In the genomic region with DNA sequence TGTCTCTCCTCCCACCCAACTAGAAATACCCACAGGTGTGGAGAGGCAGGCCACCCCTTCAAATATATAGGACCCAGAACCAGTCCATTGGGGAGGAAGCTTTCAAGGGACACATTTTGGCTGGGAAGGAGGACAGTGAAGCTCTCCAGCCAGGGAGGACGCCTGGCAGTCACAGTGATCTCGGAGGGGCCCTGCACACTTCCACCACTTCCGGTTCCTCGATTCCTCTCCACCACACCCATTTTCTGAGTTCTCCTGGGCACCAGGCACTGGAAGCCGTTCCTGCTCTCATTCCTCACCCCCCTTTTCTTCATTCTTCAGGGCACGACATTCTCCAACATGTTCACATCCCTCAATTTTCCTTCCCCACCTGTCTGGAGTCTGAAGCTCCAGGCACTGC, we compare ENCODE assay signal across 10 cellular contexts.
A peak's percentile ranks its signal among the peaks of the same experiment; 100 is the strongest.
DNase-seq lines count a peak whose midpoint lies in the region; ATAC-seq and TF ChIP-seq lines count a peak whose summit lies in the region.
"Had no signal": no experiment of that assay in that cellular context is flagged by ENCODE, and none has a peak within 500 bp of the region (broad histone marks: within the 10 kb centered on the region; RNA-seq: fewer than 3 reads in every experiment).

No MANE protein-coding gene starts in this region.

- DNase-seq in activated effector memory CD4-positive, alpha-beta T cell treated with anti-CD3 and anti-CD28 coated beads, Interleukin-2, amount 50 U/mL, for 16 hours, result peak; percentile 74
- no peak for DNase-seq in activated effector memory CD4-positive, alpha-beta T cell treated with Interleukin-2 at 50 U/mL for 16 hours
- DNase-seq in coronary artery (ENCODE audit: low spot score) (no peak), AG08396 (ENCODE audit: low spot score) (no peak)
- peak in 1 of 2 donors; percentile 44 for DNase-seq in stimulated activated naive CD8-positive, alpha-beta T cell treated with anti-CD3 and anti-CD28 coated beads, Interleukin-15, amount 100 ng/mL, for 72 hours
- DNase-seq in central memory CD4-positive, alpha-beta T cell, result no peak
- DNase-seq: brain microvascular endothelial cell, NCI-H82 had no signal

- peaks cover 10% of the 10 kb centered on the region for H3K79me2 ChIP-seq in OCI-LY1 (ENCODE audit: insufficient read depth, low read length)

- H3K9ac ChIP-seq in OCI-LY1 (ENCODE audit: low read length), result peak overlapping the region; percentile 54

- no peaks in the 10 kb centered on the region for H3K9me3 ChIP-seq in OCI-LY1 (ENCODE audit: low read length)

- no peaks in the 10 kb centered on the region for H3K27me3 ChIP-seq in OCI-LY1 (ENCODE audit: insufficient read depth, low read length)

- H3K9me2 ChIP-seq in OCI-LY1 (ENCODE audit: low read depth, low read length), result no peaks in the 10 kb centered on the region

- no peak overlapping the region for H2AFZ ChIP-seq in OCI-LY1 (ENCODE audit: low read length)

- peak overlapping the region; percentile 86 to 92 for H3K4me3 Mint-ChIP-seq in stimulated activated naive CD8-positive, alpha-beta T cell treated with anti-CD3 and anti-CD28 coated beads, Interleukin-15, amount 100 ng/mL, for 72 hours

- H3K27ac Mint-ChIP-seq in stimulated activated naive CD8-positive, alpha-beta T cell treated with anti-CD3 and anti-CD28 coated beads, Interleukin-15, amount 100 ng/mL, for 72 hours, result peak overlapping the region; percentile 94 to 95

- H3K4me1 Mint-ChIP-seq in stimulated activated naive CD8-positive, alpha-beta T cell treated with anti-CD3 and anti-CD28 coated beads, Interleukin-15, amount 100 ng/mL, for 72 hours, result peaks cover 76% of the 10 kb centered on the region

- peaks cover 3% of the 10 kb centered on the region for H3F3A ChIP-seq in OCI-LY1 (ENCODE audit: insufficient read depth, low read length)

- H3K27ac ChIP-seq in OCI-LY1 (ENCODE audit: low read depth, low read length, poor library complexity, severe bottlenecking) (peak overlapping the region; percentile 91), coronary artery (peak overlapping the region in 1 of 2 donors; percentile 73)
- H3K27ac ChIP-seq: brain microvascular endothelial cell had no signal

- H3K4me2 ChIP-seq in OCI-LY1 (ENCODE audit: low read length), result peak overlapping the region; percentile 64

- H3K27me3 Mint-ChIP-seq in stimulated activated naive CD8-positive, alpha-beta T cell treated with anti-CD3 and anti-CD28 coated beads, Interleukin-15, amount 100 ng/mL, for 72 hours, result no peaks in the 10 kb centered on the region

- no peak for TF ChIP-seq CTCF in OCI-LY1 (IDR thresholded peaks at IDR 0.05; ENCODE audit: low read length)
- no peak for TF ChIP-seq CTCF in coronary artery (IDR thresholded peaks at IDR 0.05)

- peaks cover 68% of the 10 kb centered on the region for H3K4me1 ChIP-seq in OCI-LY1 (ENCODE audit: insufficient read depth, low read length, severe bottlenecking)

- H3K36me3 ChIP-seq in OCI-LY1 (ENCODE audit: insufficient read depth, low read length), result no peaks in the 10 kb centered on the region
- H3K36me3 ChIP-seq: brain microvascular endothelial cell had no signal

- H4K20me1 ChIP-seq in OCI-LY1 (ENCODE audit: insufficient read depth, low read length), result no peaks in the 10 kb centered on the region

- H3K4me3 ChIP-seq in OCI-LY1 (ENCODE audit: low read depth, low read length, poor library complexity, severe bottlenecking) (peak overlapping the region; percentile 43), coronary artery (peak overlapping the region; percentile 36)

- ATAC-seq in stimulated activated naive CD8-positive, alpha-beta T cell treated with anti-CD3 and anti-CD28 coated beads, Interleukin-15, amount 100 ng/mL, for 72 hours, result no peak
- ATAC-seq in GM18498 (IDR thresholded peaks at IDR 0.05; ENCODE audit: unreplicated experiment), result no peak

- H3K9me3 Mint-ChIP-seq in stimulated activated naive CD8-positive, alpha-beta T cell treated with anti-CD3 and anti-CD28 coated beads, Interleukin-15, amount 100 ng/mL, for 72 hours, result no peaks in the 10 kb centered on the region
